Comparison of ENCODE assay signal across 8 cellular contexts in genomic region chr20:3796477-3797225, GRCh38. TPM values are rescaled to one million over a fixed set of nuclear protein-coding genes. Genes with fewer than 3 reads are reported as not detected.
DNase-seq lines count a peak whose midpoint lies in the region; ATAC-seq, FAIRE-seq and TF ChIP-seq lines count a peak whose summit lies in the region.

No MANE protein-coding gene starts in this region.

- H3K4me1 Mint-ChIP-seq in CD14-positive monocyte = peaks cover 36% of the 10 kb centered on the region
- peaks cover 60% of the 10 kb centered on the region for H3K4me1 Mint-ChIP-seq in stimulated activated memory B cell treated with anti-CD40 and anti-IgM and Interleukin-4, amounts not matched to agents 10 μg/mL and 1 μg/mL and 100 μg/mL, for 72 hours

- H3K27me3 ChIP-seq in hepatocyte = no peaks in the 10 kb centered on the region

- H3K4me1 ChIP-seq in hepatocyte (ENCODE audit: insufficient read depth) = peaks cover 33% of the 10 kb centered on the region

- no peaks in the 10 kb centered on the region for H3K9me3 ChIP-seq in hepatocyte (ENCODE audit: low read depth)

- H3K79me2 ChIP-seq in hepatocyte = peaks cover 22% of the 10 kb centered on the region

- H3K4me2 ChIP-seq in hepatocyte = peak overlapping the region; percentile 90

- 12% methylated on average over 31 of the region's 33 CpGs for WGBS in hepatocyte (ENCODE audit: low lambda C conversion rate, missing lambda C conversion rate)

- no peaks in the 10 kb centered on the region for H3K9me2 ChIP-seq in hepatocyte (replicated peaks; ENCODE audit: insufficient read depth)

- ATAC-seq in stimulated activated memory B cell treated with anti-CD40 and anti-IgM and Interleukin-4, amounts not matched to agents 10 μg/mL and 1 μg/mL and 100 μg/mL, for 72 hours = no peak

- in situ Hi-C loops in G401 (cut with HindIII; ENCODE audit: low sequenced_read_pairs) = no loop called here

- H4K20me1 ChIP-seq in hepatocyte (ENCODE audit: insufficient read depth, poor library complexity, severe bottlenecking) = no peaks in the 10 kb centered on the region

- peaks cover 0 to 5% (median 0%) of the 10 kb centered on the region in 3 donors for H3K27me3 Mint-ChIP-seq in CD14-positive monocyte (ENCODE audit: low read depth in 3 of 3)
- no peaks in the 10 kb centered on the region for H3K27me3 Mint-ChIP-seq in stimulated activated memory B cell treated with anti-CD40 and anti-IgM and Interleukin-4, amounts not matched to agents 10 μg/mL and 1 μg/mL and 100 μg/mL, for 72 hours

- no peaks in the 10 kb centered on the region for H3K36me3 ChIP-seq in hepatocyte (replicated peaks; ENCODE audit: insufficient read depth, low read depth)

- H3K27ac ChIP-seq in hepatocyte = peak overlapping the region; percentile 79

- H3K9me3 Mint-ChIP-seq in CD14-positive monocyte = no peaks in the 10 kb centered on the region
- H3K9me3 Mint-ChIP-seq in stimulated activated memory B cell treated with anti-CD40 and anti-IgM and Interleukin-4, amounts not matched to agents 10 μg/mL and 1 μg/mL and 100 μg/mL, for 72 hours = no peaks in the 10 kb centered on the region

- H3K4me3 ChIP-seq in HFF-Myc (replicated peaks; ENCODE audit: low read depth, low read length) (peak overlapping the region; percentile 94), WI38 (ENCODE audit: low read depth, low read length) (peak overlapping the region; percentile 87), hepatocyte (peak overlapping the region; percentile 26)

- TF ChIP-seq CTCF in CD14-positive monocyte (IDR thresholded peaks at IDR 0.05) (no peak), HFF-Myc (IDR thresholded peaks at IDR 0.05; ENCODE audit: low read depth, low read length, missing control alignments) (no peak), WI38 (IDR thresholded peaks at IDR 0.05; ENCODE audit: low read depth, low read length) (no peak), hepatocyte (IDR thresholded peaks at IDR 0.05; ENCODE audit: poor library complexity) (no peak)

- peak overlapping the region in 4 of 7 donors; percentile 22 to 68 (median 49) for H3K27ac Mint-ChIP-seq in CD14-positive monocyte
- peak overlapping the region; percentile 99 for H3K27ac Mint-ChIP-seq in stimulated activated memory B cell treated with anti-CD40 and anti-IgM and Interleukin-4, amounts not matched to agents 10 μg/mL and 1 μg/mL and 100 μg/mL, for 72 hours

- H3K4me3 Mint-ChIP-seq in CD14-positive monocyte = peak overlapping the region; percentile 65 to 70
- H3K4me3 Mint-ChIP-seq in stimulated activated memory B cell treated with anti-CD40 and anti-IgM and Interleukin-4, amounts not matched to agents 10 μg/mL and 1 μg/mL and 100 μg/mL, for 72 hours = peak overlapping the region; percentile 95

- intact Hi-C loops in CD14-positive monocyte (cut with micrococcal nuclease) = no loop called here

- H2AFZ ChIP-seq in hepatocyte = no peak overlapping the region

- no peak for DNase-seq in CD14-positive monocyte (ENCODE audit: low spot score)
- no peak for DNase-seq in HFF-Myc (ENCODE audit: extremely low read depth, low read depth)
- no peak for DNase-seq in hepatocyte (ENCODE audit: low spot score)
- DNase-seq in NCI-H128 (lab: John Stamatoyannopoulos, UW; ENCODE audit: unreplicated experiment) = no peak
- DNase-seq in urothelium cell line (ENCODE audit: low spot score) = no peak
- DNase-seq in G401 (ENCODE audit: low spot score) = no peak

- FAIRE-seq in urothelium cell line (lab: Jason Lieb, UNC) = no peak

- H3K36me3 Mint-ChIP-seq in CD14-positive monocyte = peaks cover 15 to 23% of the 10 kb centered on the region in 2 donors
- H3K36me3 Mint-ChIP-seq in stimulated activated memory B cell treated with anti-CD40 and anti-IgM and Interleukin-4, amounts not matched to agents 10 μg/mL and 1 μg/mL and 100 μg/mL, for 72 hours = peaks cover 4% of the 10 kb centered on the region

RNA-seq across cellular contexts. Expression of gene CDC25B, which starts 0.5 kb away (rescaled TPM):
- polyA plus RNA-seq in CD14-positive monocyte (1 to 10 TPM; 3.6 to 4.0 TPM), hepatocyte (20.0 and 21.9 TPM in 2 replicates)
- 15.1 and 15.7 TPM in 2 replicates for total RNA-seq in hepatocyte
- total RNA-seq in G401 (2014; rRNA removed; shearing (Covaris generic)) = 7.2 and 14.9 TPM in 2 replicates

RNA-seq across cellular contexts. Expression of gene CENPB, which starts 10.1 kb away (rescaled TPM):
- polyA plus RNA-seq in CD14-positive monocyte (1 to 10 TPM; 1.1 to 1.4 TPM), hepatocyte (17.6 and 21.2 TPM in 2 replicates)
- total RNA-seq in hepatocyte = 40.9 and 46.7 TPM in 2 replicates
- total RNA-seq in G401 (2014; rRNA removed; shearing (Covaris generic)) = 42.5 and 46.8 TPM in 2 replicates

RNA-seq across cellular contexts. Expression of gene SPEF1, which starts 15.4 kb away (rescaled TPM):
- polyA plus RNA-seq in CD14-positive monocyte (not detected), hepatocyte (0.51 TPM in 1 of 2 replicates, not detected in the other)
- 0.63 TPM in 1 of 2 replicates, not detected in the other for total RNA-seq in hepatocyte
- total RNA-seq in G401 (2014; rRNA removed; shearing (Covaris generic)) = 2.4 and 3.0 TPM in 2 replicates

RNA-seq across cellular contexts. Expression of gene AP5S1, which starts 23.7 kb away (rescaled TPM):
- polyA plus RNA-seq in CD14-positive monocyte (10 to 100 TPM in 1 of 2 donors, 1 to 10 TPM in 1; 8.6 to 10.8 TPM), hepatocyte (19.7 and 21.8 TPM in 2 replicates)
- total RNA-seq in hepatocyte = 13.8 and 15.9 TPM in 2 replicates
- 9.8 and 17.8 TPM in 2 replicates for total RNA-seq in G401 (2014; rRNA removed; shearing (Covaris generic))

RNA-seq across cellular contexts. Expression of gene ADISSP, which starts 29.1 kb away (rescaled TPM):
- 10 to 100 TPM; 59.6 to 68.5 TPM for polyA plus RNA-seq in CD14-positive monocyte
- 9.6 and 11.7 TPM in 2 replicates for total RNA-seq in hepatocyte
- polyA plus RNA-seq in hepatocyte = 31.7 and 36.0 TPM in 2 replicates
- 95.8 and 107 TPM in 2 replicates for total RNA-seq in G401 (2014; rRNA removed; shearing (Covaris generic))

Comparison
In these comparisons a context has a peak if more than half of its experiments do, and no peak if none do; other contexts are left out.
1. H3K4me3 ChIP-seq: peak in every context shown above with its lines; median percentile 94 in HFF-Myc; 87 in WI38; 26 in hepatocyte.